ENCODE assay signal across 1 cellular context in genomic region chr5:175642998-175643397, GRCh38.
TF ChIP-seq lines count a peak whose summit lies in the region.

No MANE protein-coding gene starts in this region.

TF ChIP-seq in WTC11, 78 proteins besides CTCF, POLR2A, EP300 and RAD21 (continued from another document):
- TF ChIP-seq, protein P1, sequence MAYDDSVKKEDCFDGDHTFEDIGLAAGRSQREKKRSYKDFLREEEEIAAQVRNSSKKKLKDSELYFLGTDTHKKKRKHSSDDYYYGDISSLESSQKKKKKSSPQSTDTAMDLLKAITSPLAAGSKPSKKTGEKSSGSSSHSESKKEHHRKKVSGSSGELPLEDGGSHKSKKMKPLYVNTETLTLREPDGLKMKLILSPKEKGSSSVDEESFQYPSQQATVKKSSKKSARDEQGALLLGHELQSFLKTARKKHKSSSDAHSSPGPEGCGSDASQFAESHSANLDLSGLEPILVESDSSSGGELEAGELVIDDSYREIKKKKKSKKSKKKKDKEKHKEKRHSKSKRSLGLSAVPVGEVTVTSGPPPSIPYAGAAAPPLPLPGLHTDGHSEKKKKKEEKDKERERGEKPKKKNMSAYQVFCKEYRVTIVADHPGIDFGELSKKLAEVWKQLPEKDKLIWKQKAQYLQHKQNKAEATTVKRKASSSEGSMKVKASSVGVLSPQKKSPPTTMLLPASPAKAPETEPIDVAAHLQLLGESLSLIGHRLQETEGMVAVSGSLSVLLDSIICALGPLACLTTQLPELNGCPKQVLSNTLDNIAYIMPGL (CRISPR knock-in tag; IDR thresholded peaks at IDR 0.05): no peak
- TF ChIP-seq ZNF281 (CRISPR knock-in tag; IDR thresholded peaks at IDR 0.05) (no peak), MYBL2 (CRISPR knock-in tag; IDR thresholded peaks at IDR 0.05) (no peak), OVOL2 (CRISPR knock-in tag; IDR thresholded peaks at IDR 0.05; ENCODE audit: borderline replicate concordance) (no peak), MAX (CRISPR knock-in tag; IDR thresholded peaks at IDR 0.05) (no peak), ZNF232 (CRISPR knock-in tag; IDR thresholded peaks at IDR 0.05) (no peak), SOX15 (CRISPR knock-in tag; IDR thresholded peaks at IDR 0.05) (no peak), PRRX2 (CRISPR knock-in tag; IDR thresholded peaks at IDR 0.05) (no peak), PREB (CRISPR knock-in tag; IDR thresholded peaks at IDR 0.05; ENCODE audit: borderline replicate concordance) (no peak), TP53 (CRISPR knock-in tag; IDR thresholded peaks at IDR 0.05) (no peak), ZNF671 (CRISPR knock-in tag; IDR thresholded peaks at IDR 0.05) (no peak), ZNF317 (CRISPR knock-in tag; IDR thresholded peaks at IDR 0.05; ENCODE audit: borderline replicate concordance, low read depth) (no peak), NR2C2 (CRISPR knock-in tag; IDR thresholded peaks at IDR 0.05) (no peak), SP1 (CRISPR knock-in tag; conservative IDR thresholded peaks at IDR 0.05) (no peak), IRF1 (CRISPR knock-in tag; IDR thresholded peaks at IDR 0.05) (no peak), TCF7 (CRISPR knock-in tag; IDR thresholded peaks at IDR 0.05; ENCODE audit: low read depth) (no peak)
- TF ChIP-seq, protein P2, sequence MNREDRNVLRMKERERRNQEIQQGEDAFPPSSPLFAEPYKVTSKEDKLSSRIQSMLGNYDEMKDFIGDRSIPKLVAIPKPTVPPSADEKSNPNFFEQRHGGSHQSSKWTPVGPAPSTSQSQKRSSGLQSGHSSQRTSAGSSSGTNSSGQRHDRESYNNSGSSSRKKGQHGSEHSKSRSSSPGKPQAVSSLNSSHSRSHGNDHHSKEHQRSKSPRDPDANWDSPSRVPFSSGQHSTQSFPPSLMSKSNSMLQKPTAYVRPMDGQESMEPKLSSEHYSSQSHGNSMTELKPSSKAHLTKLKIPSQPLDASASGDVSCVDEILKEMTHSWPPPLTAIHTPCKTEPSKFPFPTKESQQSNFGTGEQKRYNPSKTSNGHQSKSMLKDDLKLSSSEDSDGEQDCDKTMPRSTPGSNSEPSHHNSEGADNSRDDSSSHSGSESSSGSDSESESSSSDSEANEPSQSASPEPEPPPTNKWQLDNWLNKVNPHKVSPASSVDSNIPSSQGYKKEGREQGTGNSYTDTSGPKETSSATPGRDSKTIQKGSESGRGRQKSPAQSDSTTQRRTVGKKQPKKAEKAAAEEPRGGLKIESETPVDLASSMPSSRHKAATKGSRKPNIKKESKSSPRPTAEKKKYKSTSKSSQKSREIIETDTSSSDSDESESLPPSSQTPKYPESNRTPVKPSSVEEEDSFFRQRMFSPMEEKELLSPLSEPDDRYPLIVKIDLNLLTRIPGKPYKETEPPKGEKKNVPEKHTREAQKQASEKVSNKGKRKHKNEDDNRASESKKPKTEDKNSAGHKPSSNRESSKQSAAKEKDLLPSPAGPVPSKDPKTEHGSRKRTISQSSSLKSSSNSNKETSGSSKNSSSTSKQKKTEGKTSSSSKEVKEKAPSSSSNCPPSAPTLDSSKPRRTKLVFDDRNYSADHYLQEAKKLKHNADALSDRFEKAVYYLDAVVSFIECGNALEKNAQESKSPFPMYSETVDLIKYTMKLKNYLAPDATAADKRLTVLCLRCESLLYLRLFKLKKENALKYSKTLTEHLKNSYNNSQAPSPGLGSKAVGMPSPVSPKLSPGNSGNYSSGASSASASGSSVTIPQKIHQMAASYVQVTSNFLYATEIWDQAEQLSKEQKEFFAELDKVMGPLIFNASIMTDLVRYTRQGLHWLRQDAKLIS (CRISPR knock-in tag; IDR thresholded peaks at IDR 0.05; ENCODE audit: borderline replicate concordance): no peak
- TF ChIP-seq, protein P3, sequence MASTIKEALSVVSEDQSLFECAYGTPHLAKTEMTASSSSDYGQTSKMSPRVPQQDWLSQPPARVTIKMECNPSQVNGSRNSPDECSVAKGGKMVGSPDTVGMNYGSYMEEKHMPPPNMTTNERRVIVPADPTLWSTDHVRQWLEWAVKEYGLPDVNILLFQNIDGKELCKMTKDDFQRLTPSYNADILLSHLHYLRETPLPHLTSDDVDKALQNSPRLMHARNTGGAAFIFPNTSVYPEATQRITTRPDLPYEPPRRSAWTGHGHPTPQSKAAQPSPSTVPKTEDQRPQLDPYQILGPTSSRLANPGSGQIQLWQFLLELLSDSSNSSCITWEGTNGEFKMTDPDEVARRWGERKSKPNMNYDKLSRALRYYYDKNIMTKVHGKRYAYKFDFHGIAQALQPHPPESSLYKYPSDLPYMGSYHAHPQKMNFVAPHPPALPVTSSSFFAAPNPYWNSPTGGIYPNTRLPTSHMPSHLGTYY (CRISPR knock-in tag; IDR thresholded peaks at IDR 0.05): no peak
- TF ChIP-seq, protein P4, sequence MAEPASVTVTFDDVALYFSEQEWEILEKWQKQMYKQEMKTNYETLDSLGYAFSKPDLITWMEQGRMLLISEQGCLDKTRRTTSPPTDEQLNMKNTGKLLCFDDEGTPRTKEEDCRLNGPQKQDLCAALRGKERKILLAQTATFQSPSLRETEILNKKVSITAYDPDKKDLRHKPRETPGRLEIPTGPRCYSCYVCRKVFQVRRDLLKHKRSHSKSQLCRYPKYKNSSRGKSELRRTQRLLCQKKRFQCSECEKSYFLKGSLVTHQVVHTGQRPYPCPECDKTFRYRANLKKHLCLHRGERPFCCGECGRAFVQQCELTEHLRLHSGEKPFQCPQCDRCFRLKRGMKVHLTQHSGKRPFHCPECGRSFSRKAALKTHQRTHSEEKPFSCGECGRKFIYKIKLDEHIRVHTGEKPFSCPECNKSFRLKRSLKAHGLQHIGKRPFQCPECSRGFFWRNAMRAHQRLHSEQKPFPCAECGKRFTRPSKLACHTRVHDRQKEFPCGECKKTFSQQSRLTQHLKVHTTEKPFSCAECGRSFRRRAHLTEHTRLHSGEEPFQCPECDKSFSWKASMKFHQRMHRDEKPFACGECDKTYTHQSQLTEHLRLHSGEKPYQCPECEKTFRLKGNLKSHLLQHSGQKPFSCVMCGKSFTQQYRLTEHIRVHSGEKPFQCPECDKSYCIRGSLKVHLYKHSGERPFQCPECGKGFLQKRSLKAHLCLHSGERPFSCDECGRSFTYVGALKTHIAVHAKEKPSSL (CRISPR knock-in tag; conservative IDR thresholded peaks at IDR 0.05): no peak
